Comparison of ENCODE assay signal across 15 cellular contexts in genomic region chr14:94569381-94570001, GRCh38. TPM values are rescaled to one million over a fixed set of nuclear protein-coding genes. Genes with fewer than 3 reads are reported as not detected.
DNase-seq lines count a peak whose midpoint lies in the region; ATAC-seq and TF ChIP-seq lines count a peak whose summit lies in the region.
"Had no signal": no experiment of that assay in that cellular context is flagged by ENCODE, and none has a peak within 500 bp of the region (broad histone marks: within the 10 kb centered on the region; RNA-seq: fewer than 3 reads in every experiment).

No MANE protein-coding gene starts in this region.

- H3K27me3 ChIP-seq in right lobe of liver, result no peaks in the 10 kb centered on the region
- H3K27me3 ChIP-seq: BE2C had no signal

- WGBS in right lobe of liver (ENCODE audit: insufficient coverage, low coverage, low lambda C conversion rate, missing lambda C conversion rate), result 31% methylated on average over 14 of the region's 20 CpGs

- intact Hi-C loops in right lobe of liver (cut with DNase I), result no loop called here
- intact Hi-C loops in posterior vena cava (cut with DNase I), result loop anchor here in 1 of 2 donors (5.0 kb wide), 1 partner anchor 1077 kb away; no protein-coding TSS in a partner anchor

- H3K27ac Mint-ChIP-seq in T-helper 2 cell treated with Interferon-gamma antibody and Interleukin-4, amounts not matched to agents 5 μg/mL and 100 μg/mL, for 36 hours, result no peak overlapping the region
- H3K27ac Mint-ChIP-seq: CD4-positive, CD25-positive, alpha-beta regulatory T cell; GM23338; HFFc6 had no signal

- no peak for TF ChIP-seq CTCF in right lobe of liver (IDR thresholded peaks at IDR 0.05)

- H3K9me3 ChIP-seq in right lobe of liver, result no peaks in the 10 kb centered on the region
- H3K9me3 ChIP-seq: BE2C, Caco-2 had no signal

- H3K9me3 Mint-ChIP-seq in T-helper 2 cell treated with Interferon-gamma antibody and Interleukin-4, amounts not matched to agents 5 μg/mL and 100 μg/mL, for 36 hours, result no peaks in the 10 kb centered on the region
- H3K9me3 Mint-ChIP-seq: GM23338 had no signal

- peak overlapping the region in 2 of 3 donors; percentile 69 to 76 for H3K27ac ChIP-seq in right lobe of liver

- H3K36me3 Mint-ChIP-seq in T-helper 2 cell treated with Interferon-gamma antibody and Interleukin-4, amounts not matched to agents 5 μg/mL and 100 μg/mL, for 36 hours (ENCODE audit: low read depth), result no peaks in the 10 kb centered on the region
- H3K36me3 Mint-ChIP-seq: CD4-positive, CD25-positive, alpha-beta regulatory T cell had no signal

- DNase-seq in left lobe of liver (ENCODE audit: low spot score) (peak; percentile 94), right lobe of liver (peak; percentile 85 to 95 (median 95)), posterior vena cava (ENCODE audit: low spot score) (peak; percentile 52)
- no peak for DNase-seq in T-helper 2 cell treated with Interferon-gamma antibody and Interleukin-4, amounts not matched to agents 5 μg/mL and 100 μg/mL, for 36 hours (ENCODE audit: low spot score)
- no peak for DNase-seq in activated CD4-positive, alpha-beta T cell treated with anti-CD3 and anti-CD28 coated beads, Interleukin-2, amount 50 U/mL, for 1 hour
- DNase-seq: ACHN; BE2C; C1 segment of cervical spinal cord; Caco-2; CD4-positive, CD25-positive, alpha-beta regulatory T cell; H7; HFFc6 had no signal

- ATAC-seq in left lobe of liver (peak; percentile 78), right lobe of liver (peak; percentile 78 to 93 (median 84)), GM21360 (IDR thresholded peaks at IDR 0.05; ENCODE audit: unreplicated experiment) (no peak)
- ATAC-seq: GM23338, HCT116 had no signal

- TF ChIP-seq POLR2A in right lobe of liver (IDR thresholded peaks at IDR 0.05), result no peak

- H3K36me3 ChIP-seq in right lobe of liver, result peaks cover 0 to 7% (median 0%) of the 10 kb centered on the region in 4 donors
- H3K36me3 ChIP-seq: BE2C had no signal

- H3K27me3 Mint-ChIP-seq in T-helper 2 cell treated with Interferon-gamma antibody and Interleukin-4, amounts not matched to agents 5 μg/mL and 100 μg/mL, for 36 hours (ENCODE audit: low read depth), result no peaks in the 10 kb centered on the region
- H3K27me3 Mint-ChIP-seq: CD4-positive, CD25-positive, alpha-beta regulatory T cell had no signal

- peaks cover 0 to 66% (median 23%) of the 10 kb centered on the region in 4 donors for H3K4me1 ChIP-seq in right lobe of liver
- H3K4me1 ChIP-seq: BE2C had no signal

- no peaks in the 10 kb centered on the region for H3K4me1 Mint-ChIP-seq in T-helper 2 cell treated with Interferon-gamma antibody and Interleukin-4, amounts not matched to agents 5 μg/mL and 100 μg/mL, for 36 hours (ENCODE audit: low read depth)
- H3K4me1 Mint-ChIP-seq: CD4-positive, CD25-positive, alpha-beta regulatory T cell; GM23338 had no signal

- H3K4me3 ChIP-seq in right lobe of liver, result no peak overlapping the region
- H3K4me3 ChIP-seq: GM23338 had no signal

- no peak overlapping the region for H3K4me3 Mint-ChIP-seq in T-helper 2 cell treated with Interferon-gamma antibody and Interleukin-4, amounts not matched to agents 5 μg/mL and 100 μg/mL, for 36 hours
- H3K4me3 Mint-ChIP-seq: CD4-positive, CD25-positive, alpha-beta regulatory T cell; GM23338; HFFc6 had no signal

RNA-seq across cellular contexts. Expression of gene SERPINA4, which starts 8.2 kb away (rescaled TPM):
- total RNA-seq in left lobe of liver, result 186 TPM
- 100 to 1,000 TPM in 4 of 6 experiments, 10 to 100 TPM in 2; 41.2 to 204 (median 145) TPM for total RNA-seq in right lobe of liver
- total RNA-seq in posterior vena cava, result not detected
- total RNA-seq: CD4-positive, CD25-positive, alpha-beta regulatory T cell; GM23338; H7; HFFc6 had no signal

RNA-seq across cellular contexts. Expression of gene SERPINA5, which starts 11.7 kb away (rescaled TPM):
- 216 TPM for total RNA-seq in left lobe of liver
- 100 to 1,000 TPM in 4 of 6 experiments, 10 to 100 TPM in 2; 24.7 to 317 (median 167) TPM for total RNA-seq in right lobe of liver
- total RNA-seq in posterior vena cava, result 10 to 100 TPM in 1 of 2 donors, 1 to 10 TPM in 1; 5.2 to 13.6 TPM
- total RNA-seq: CD4-positive, CD25-positive, alpha-beta regulatory T cell; HFFc6 had no signal

RNA-seq across cellular contexts. Expression of gene SERPINA3, which starts 42.7 kb away (rescaled TPM):
- total RNA-seq in left lobe of liver (7,311 TPM), right lobe of liver (over 10,000 TPM in 2 of 6 experiments, 1,000 to 10,000 TPM in 4; 5,211 to 12,749 (median 8,707) TPM), posterior vena cava (100 to 1,000 TPM; 279 to 301 TPM)
- total RNA-seq: CD4-positive, CD25-positive, alpha-beta regulatory T cell; GM23338; H7; HFFc6 had no signal

Comparison
In these comparisons a context has a peak if more than half of its experiments do, and no peak if none do; other contexts are left out.
1. DNase-seq: peak in left lobe of liver (single experiment), right lobe of liver (3 of 3) and posterior vena cava (single experiment); none in T-helper 2 cell treated with Interferon-gamma antibody and Interleukin-4, amounts not matched to agents 5 μg/mL and 100 μg/mL, for 36 hours (single experiment) and activated CD4-positive, alpha-beta T cell treated with anti-CD3 and anti-CD28 coated beads, Interleukin-2, amount 50 U/mL, for 1 hour (single experiment).
2. RNA of gene SERPINA4, which starts 8.2 kb away (total RNA-seq): 186 TPM in left lobe of liver (single experiment) and 41.2 to 204 TPM in right lobe of liver; not detected in posterior vena cava; every median in the first group is over 10 times any median in the second.
3. RNA of gene SERPINA3, which starts 42.7 kb away (total RNA-seq): 5,211 to 12,749 TPM in right lobe of liver and 7,311 TPM in left lobe of liver (single experiment); 279 to 301 TPM in posterior vena cava; every median in the first group is over 10 times any median in the second.